ENCODE assay signal across 15 cellular contexts in genomic region chr12:65882504-65882903, GRCh38. TPM values are rescaled to one million over a fixed set of nuclear protein-coding genes. Genes with fewer than 3 reads are reported as not detected.
A peak's percentile ranks its signal among the peaks of the same experiment; 100 is the strongest.
DNase-seq lines count a peak whose midpoint lies in the region; TF ChIP-seq lines count a peak whose summit lies in the region.
"Had no signal": no experiment of that assay in that cellular context is flagged by ENCODE, and none has a peak within 500 bp of the region (broad histone marks: within the 10 kb centered on the region; RNA-seq: fewer than 3 reads in every experiment).

No MANE protein-coding gene starts in this region.

- H3K9me3 Mint-ChIP-seq in activated naive CD4-positive, alpha-beta T cell treated with anti-CD3 and anti-CD28 coated beads for 36 hours = no peaks in the 10 kb centered on the region
- H3K9me3 Mint-ChIP-seq: stimulated activated effector memory CD8-positive, alpha-beta T cell treated with anti-CD3 and anti-CD28 coated beads, Interleukin-12 subunit alpha, Interleukin-12 subunit beta, amount 100 ng/mL, for 72 hours had no signal

- H3K27me3 Mint-ChIP-seq in activated naive CD4-positive, alpha-beta T cell treated with anti-CD3 and anti-CD28 coated beads for 36 hours (ENCODE audit: low read depth) = peaks cover 42% of the 10 kb centered on the region

- CTCF ChIA-PET in activated naive CD4-positive, alpha-beta T cell treated with anti-CD3 and anti-CD28 coated beads for 36 hours (lab: Charles Lee) = no interaction called here

- no peak for TF ChIP-seq POLR2A in tibial nerve (IDR thresholded peaks at IDR 0.05)

- TF ChIP-seq CTCF in tibial nerve (IDR thresholded peaks at IDR 0.05) = no peak

- H3K4me3 Mint-ChIP-seq in activated naive CD4-positive, alpha-beta T cell treated with anti-CD3 and anti-CD28 coated beads for 36 hours = no peak overlapping the region
- H3K4me3 Mint-ChIP-seq: stimulated activated effector memory CD8-positive, alpha-beta T cell treated with anti-CD3 and anti-CD28 coated beads, Interleukin-12 subunit alpha, Interleukin-12 subunit beta, amount 100 ng/mL, for 72 hours had no signal

- no peak overlapping the region for H3K27ac Mint-ChIP-seq in activated naive CD4-positive, alpha-beta T cell treated with anti-CD3 and anti-CD28 coated beads for 36 hours
- H3K27ac Mint-ChIP-seq: stimulated activated effector memory CD8-positive, alpha-beta T cell treated with anti-CD3 and anti-CD28 coated beads, Interleukin-12 subunit alpha, Interleukin-12 subunit beta, amount 100 ng/mL, for 72 hours had no signal

- H3K27me3 ChIP-seq in mucosa of stomach (ENCODE audit: control insufficient read depth, insufficient read depth, low read length) (no peaks in the 10 kb centered on the region), tibial nerve (no peaks in the 10 kb centered on the region)

- H3K9ac ChIP-seq in mucosa of stomach (ENCODE audit: low read length) = peak overlapping the region; percentile 42

- peaks cover 20% of the 10 kb centered on the region for H3K4me1 ChIP-seq in mucosa of stomach (ENCODE audit: control insufficient read depth, insufficient read depth, low read length)
- peaks cover 0 to 71% (median 15%) of the 10 kb centered on the region in 4 donors for H3K4me1 ChIP-seq in tibial nerve

- DNase-seq in NCI-H1105 treated with DMSO at 0.1 percent for 48 hours (lab: John Stamatoyannopoulos, UW) = peak; percentile 23
- DNase-seq in NCI-H1105 (lab: John Stamatoyannopoulos, UW) = no peak
- peak; percentile 7 for DNase-seq in cerebellum (ENCODE audit: low spot score)
- no peak for DNase-seq in tibial nerve (ENCODE audit: low spot score in 2 of 2)
- no peak for DNase-seq in activated naive CD4-positive, alpha-beta T cell treated with anti-CD3 and anti-CD28 coated beads for 36 hours
- DNase-seq in mucosa of gallbladder (ENCODE audit: low spot score) = no peak
- DNase-seq in iPS-NIHi7 (ENCODE audit: extremely low spot score) = no peak
- DNase-seq: activated CD4-positive, alpha-beta T cell treated with anti-CD3 and anti-CD28 coated beads, Interleukin-2, amount 50 U/mL, for 1 hour; activated naive CD4-positive, alpha-beta T cell treated with Interleukin-2 at 50 U/mL for 16 hours; effector CD8-positive, alpha-beta T cell; NCI-H2081 had no signal

- H3K9me3 ChIP-seq in mucosa of stomach (ENCODE audit: control insufficient read depth, low read length) = no peaks in the 10 kb centered on the region
- no peaks in the 10 kb centered on the region for H3K9me3 ChIP-seq in tibial nerve
- H3K9me3 ChIP-seq: SJSA1 had no signal

- H3K4me3 ChIP-seq in mucosa of stomach (ENCODE audit: low read length) (peak overlapping the region; percentile 31), tibial nerve (peak overlapping the region; percentile 33 to 52 (median 41))
- H3K4me3 ChIP-seq: SJSA1 had no signal

- WGBS in tibial nerve, 2 donors = 22 to 29% methylated on average over 3 of the region's 3 CpGs

- H3K36me3 ChIP-seq in mucosa of stomach (ENCODE audit: control insufficient read depth, insufficient read depth, low read length) (no peaks in the 10 kb centered on the region), tibial nerve (no peaks in the 10 kb centered on the region)
- H3K36me3 ChIP-seq: SJSA1 had no signal

- H3K36me3 Mint-ChIP-seq in activated naive CD4-positive, alpha-beta T cell treated with anti-CD3 and anti-CD28 coated beads for 36 hours (ENCODE audit: low read depth) = no peaks in the 10 kb centered on the region
- H3K36me3 Mint-ChIP-seq: stimulated activated effector memory CD8-positive, alpha-beta T cell treated with anti-CD3 and anti-CD28 coated beads, Interleukin-12 subunit alpha, Interleukin-12 subunit beta, amount 100 ng/mL, for 72 hours had no signal

- no peaks in the 10 kb centered on the region for H3K4me1 Mint-ChIP-seq in activated naive CD4-positive, alpha-beta T cell treated with anti-CD3 and anti-CD28 coated beads for 36 hours (ENCODE audit: low read depth)
- H3K4me1 Mint-ChIP-seq: stimulated activated effector memory CD8-positive, alpha-beta T cell treated with anti-CD3 and anti-CD28 coated beads, Interleukin-12 subunit alpha, Interleukin-12 subunit beta, amount 100 ng/mL, for 72 hours had no signal

- intact Hi-C loops in activated naive CD4-positive, alpha-beta T cell treated with anti-CD3 and anti-CD28 coated beads for 36 hours (cut with micrococcal nuclease) = no loop called here

- no peak for TF ChIP-seq EP300 in tibial nerve (IDR thresholded peaks at IDR 0.05)

- peak overlapping the region; percentile 63 to 90 (median 78) for H3K27ac ChIP-seq in tibial nerve
- H3K27ac ChIP-seq: 22Rv1, SJSA1 had no signal

RNA-seq across cellular contexts. Expression of gene HMGA2, which starts 58.2 kb away (rescaled TPM):
- total RNA-seq in cerebellum (6.1 TPM), tibial nerve (1 to 10 TPM in 2 of 4 donors, under 1 TPM in 2; 0.42 to 1.7 (median 1.0) TPM), mucosa of gallbladder (0.29 TPM)
- total RNA-seq in activated naive CD4-positive, alpha-beta T cell treated with anti-CD3 and anti-CD28 coated beads for 36 hours = not detected

Comparison
In these comparisons a context has a peak if more than half of its experiments do, and no peak if none do; other contexts are left out.
1. DNase-seq: peak in NCI-H1105 treated with DMSO at 0.1 percent for 48 hours (single experiment) and cerebellum (single experiment); none in NCI-H1105 (single experiment), tibial nerve (0 of 2), activated naive CD4-positive, alpha-beta T cell treated with anti-CD3 and anti-CD28 coated beads for 36 hours (single experiment), mucosa of gallbladder (single experiment) and iPS-NIHi7 (single experiment).